1 cellular context compared by ENCODE assay signal in the genomic region with DNA sequence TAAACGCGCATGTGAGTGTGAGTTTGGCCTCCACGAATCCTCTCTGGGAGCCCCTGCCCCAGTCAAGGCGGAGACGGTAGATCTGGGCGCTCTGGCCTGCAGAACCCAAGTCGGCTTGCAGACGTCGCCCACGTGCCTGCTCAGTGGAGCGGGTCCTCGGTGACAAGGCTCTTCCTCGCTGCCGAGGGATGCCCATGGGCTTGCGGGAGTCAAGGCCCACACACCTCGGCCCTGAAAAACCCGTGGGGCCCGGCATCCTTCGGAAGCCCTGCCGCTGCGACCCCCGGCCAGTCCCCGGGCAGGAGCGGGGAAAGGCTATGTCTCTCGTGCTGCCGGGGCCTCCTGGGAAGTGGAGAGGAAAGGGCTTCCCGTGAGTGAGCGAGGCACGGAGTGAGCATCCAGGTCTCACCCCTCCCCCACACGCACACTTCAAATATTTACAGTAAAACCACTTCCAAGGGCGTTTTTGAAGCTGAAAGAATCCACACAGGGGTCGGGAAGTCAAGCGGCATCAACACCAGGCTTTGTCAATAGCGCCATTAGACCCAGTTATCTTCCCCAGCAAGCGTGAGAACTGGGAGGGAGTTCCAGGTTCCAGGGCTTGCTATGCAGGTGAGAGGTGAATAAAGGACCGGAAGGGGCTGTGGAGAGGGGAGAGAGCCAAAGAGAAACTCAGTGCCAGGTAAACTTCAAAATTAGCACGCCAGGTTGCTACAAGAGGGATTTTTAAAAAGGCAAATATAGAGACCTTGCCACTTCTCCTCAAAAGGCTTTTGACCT.
TF ChIP-seq lines count a peak whose summit lies in the region.

No MANE protein-coding gene starts in this region.

TF ChIP-seq in HepG2, 621 proteins besides CTCF, POLR2A, EP300 and RAD21 (continued from another document and continues in another):
- TF ChIP-seq NCOA5 (CRISPR knock-in tag; IDR thresholded peaks at IDR 0.05): no peak
- TF ChIP-seq, protein P1, sequence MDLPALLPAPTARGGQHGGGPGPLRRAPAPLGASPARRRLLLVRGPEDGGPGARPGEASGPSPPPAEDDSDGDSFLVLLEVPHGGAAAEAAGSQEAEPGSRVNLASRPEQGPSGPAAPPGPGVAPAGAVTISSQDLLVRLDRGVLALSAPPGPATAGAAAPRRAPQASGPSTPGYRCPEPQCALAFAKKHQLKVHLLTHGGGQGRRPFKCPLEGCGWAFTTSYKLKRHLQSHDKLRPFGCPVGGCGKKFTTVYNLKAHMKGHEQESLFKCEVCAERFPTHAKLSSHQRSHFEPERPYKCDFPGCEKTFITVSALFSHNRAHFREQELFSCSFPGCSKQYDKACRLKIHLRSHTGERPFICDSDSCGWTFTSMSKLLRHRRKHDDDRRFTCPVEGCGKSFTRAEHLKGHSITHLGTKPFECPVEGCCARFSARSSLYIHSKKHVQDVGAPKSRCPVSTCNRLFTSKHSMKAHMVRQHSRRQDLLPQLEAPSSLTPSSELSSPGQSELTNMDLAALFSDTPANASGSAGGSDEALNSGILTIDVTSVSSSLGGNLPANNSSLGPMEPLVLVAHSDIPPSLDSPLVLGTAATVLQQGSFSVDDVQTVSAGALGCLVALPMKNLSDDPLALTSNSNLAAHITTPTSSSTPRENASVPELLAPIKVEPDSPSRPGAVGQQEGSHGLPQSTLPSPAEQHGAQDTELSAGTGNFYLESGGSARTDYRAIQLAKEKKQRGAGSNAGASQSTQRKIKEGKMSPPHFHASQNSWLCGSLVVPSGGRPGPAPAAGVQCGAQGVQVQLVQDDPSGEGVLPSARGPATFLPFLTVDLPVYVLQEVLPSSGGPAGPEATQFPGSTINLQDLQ (CRISPR knock-in tag; IDR thresholded peaks at IDR 0.05): no peak; the same call in 1 of the 2 replicates
- peak; percentile 29; the same call in 1 of the 2 replicates for TF ChIP-seq ZNF564 (CRISPR knock-in tag; IDR thresholded peaks at IDR 0.05)
- TF ChIP-seq FIP1L1 (IDR thresholded peaks at IDR 0.05; ENCODE audit: borderline replicate concordance, insufficient read depth, low read depth, low read length): no peak
- TF ChIP-seq FOXA3 (CRISPR knock-in tag; IDR thresholded peaks at IDR 0.05): peak; percentile 92
- TF ChIP-seq SYNCRIP (IDR thresholded peaks at IDR 0.05; ENCODE audit: insufficient read depth, low read depth, low read length): no peak
- TF ChIP-seq ZNF547 (CRISPR knock-in tag; IDR thresholded peaks at IDR 0.05): no peak
- peak; percentile 73; the same call in 1 of the 2 replicates for TF ChIP-seq ISL2 (CRISPR knock-in tag; IDR thresholded peaks at IDR 0.05)
- TF ChIP-seq ZNF839 (CRISPR knock-in tag; IDR thresholded peaks at IDR 0.05; ENCODE audit: borderline replicate concordance): no peak
- TF ChIP-seq, protein P2, sequence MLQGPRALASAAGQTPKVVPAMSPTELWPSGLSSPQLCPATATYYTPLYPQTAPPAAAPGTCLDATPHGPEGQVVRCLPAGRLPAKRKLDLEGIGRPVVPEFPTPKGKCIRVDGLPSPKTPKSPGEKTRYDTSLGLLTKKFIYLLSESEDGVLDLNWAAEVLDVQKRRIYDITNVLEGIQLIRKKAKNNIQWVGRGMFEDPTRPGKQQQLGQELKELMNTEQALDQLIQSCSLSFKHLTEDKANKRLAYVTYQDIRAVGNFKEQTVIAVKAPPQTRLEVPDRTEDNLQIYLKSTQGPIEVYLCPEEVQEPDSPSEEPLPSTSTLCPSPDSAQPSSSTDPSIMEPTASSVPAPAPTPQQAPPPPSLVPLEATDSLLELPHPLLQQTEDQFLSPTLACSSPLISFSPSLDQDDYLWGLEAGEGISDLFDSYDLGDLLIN (CRISPR knock-in tag; IDR thresholded peaks at IDR 0.05; ENCODE audit: borderline replicate concordance): no peak
- TF ChIP-seq, protein P3, sequence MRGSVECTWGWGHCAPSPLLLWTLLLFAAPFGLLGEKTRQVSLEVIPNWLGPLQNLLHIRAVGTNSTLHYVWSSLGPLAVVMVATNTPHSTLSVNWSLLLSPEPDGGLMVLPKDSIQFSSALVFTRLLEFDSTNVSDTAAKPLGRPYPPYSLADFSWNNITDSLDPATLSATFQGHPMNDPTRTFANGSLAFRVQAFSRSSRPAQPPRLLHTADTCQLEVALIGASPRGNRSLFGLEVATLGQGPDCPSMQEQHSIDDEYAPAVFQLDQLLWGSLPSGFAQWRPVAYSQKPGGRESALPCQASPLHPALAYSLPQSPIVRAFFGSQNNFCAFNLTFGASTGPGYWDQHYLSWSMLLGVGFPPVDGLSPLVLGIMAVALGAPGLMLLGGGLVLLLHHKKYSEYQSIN (CRISPR knock-in tag; IDR thresholded peaks at IDR 0.05; ENCODE audit: borderline replicate concordance): no peak
- no peak for TF ChIP-seq ZC3H4 (CRISPR knock-in tag; IDR thresholded peaks at IDR 0.05; ENCODE audit: borderline replicate concordance)
- peak; percentile 67; the same call in 1 of the 2 replicates for TF ChIP-seq ZNF878 (CRISPR knock-in tag; IDR thresholded peaks at IDR 0.05)
- TF ChIP-seq, protein P4, sequence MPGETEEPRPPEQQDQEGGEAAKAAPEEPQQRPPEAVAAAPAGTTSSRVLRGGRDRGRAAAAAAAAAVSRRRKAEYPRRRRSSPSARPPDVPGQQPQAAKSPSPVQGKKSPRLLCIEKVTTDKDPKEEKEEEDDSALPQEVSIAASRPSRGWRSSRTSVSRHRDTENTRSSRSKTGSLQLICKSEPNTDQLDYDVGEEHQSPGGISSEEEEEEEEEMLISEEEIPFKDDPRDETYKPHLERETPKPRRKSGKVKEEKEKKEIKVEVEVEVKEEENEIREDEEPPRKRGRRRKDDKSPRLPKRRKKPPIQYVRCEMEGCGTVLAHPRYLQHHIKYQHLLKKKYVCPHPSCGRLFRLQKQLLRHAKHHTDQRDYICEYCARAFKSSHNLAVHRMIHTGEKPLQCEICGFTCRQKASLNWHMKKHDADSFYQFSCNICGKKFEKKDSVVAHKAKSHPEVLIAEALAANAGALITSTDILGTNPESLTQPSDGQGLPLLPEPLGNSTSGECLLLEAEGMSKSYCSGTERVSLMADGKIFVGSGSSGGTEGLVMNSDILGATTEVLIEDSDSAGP (CRISPR knock-in tag; IDR thresholded peaks at IDR 0.05; ENCODE audit: borderline replicate concordance): peak; percentile 64; the same call in 1 of the 2 replicates
- TF ChIP-seq NCOA2 (CRISPR knock-in tag; IDR thresholded peaks at IDR 0.05): peak; percentile 77
- TF ChIP-seq PHF20 (CRISPR knock-in tag; IDR thresholded peaks at IDR 0.05): no peak
- TF ChIP-seq, protein P5, sequence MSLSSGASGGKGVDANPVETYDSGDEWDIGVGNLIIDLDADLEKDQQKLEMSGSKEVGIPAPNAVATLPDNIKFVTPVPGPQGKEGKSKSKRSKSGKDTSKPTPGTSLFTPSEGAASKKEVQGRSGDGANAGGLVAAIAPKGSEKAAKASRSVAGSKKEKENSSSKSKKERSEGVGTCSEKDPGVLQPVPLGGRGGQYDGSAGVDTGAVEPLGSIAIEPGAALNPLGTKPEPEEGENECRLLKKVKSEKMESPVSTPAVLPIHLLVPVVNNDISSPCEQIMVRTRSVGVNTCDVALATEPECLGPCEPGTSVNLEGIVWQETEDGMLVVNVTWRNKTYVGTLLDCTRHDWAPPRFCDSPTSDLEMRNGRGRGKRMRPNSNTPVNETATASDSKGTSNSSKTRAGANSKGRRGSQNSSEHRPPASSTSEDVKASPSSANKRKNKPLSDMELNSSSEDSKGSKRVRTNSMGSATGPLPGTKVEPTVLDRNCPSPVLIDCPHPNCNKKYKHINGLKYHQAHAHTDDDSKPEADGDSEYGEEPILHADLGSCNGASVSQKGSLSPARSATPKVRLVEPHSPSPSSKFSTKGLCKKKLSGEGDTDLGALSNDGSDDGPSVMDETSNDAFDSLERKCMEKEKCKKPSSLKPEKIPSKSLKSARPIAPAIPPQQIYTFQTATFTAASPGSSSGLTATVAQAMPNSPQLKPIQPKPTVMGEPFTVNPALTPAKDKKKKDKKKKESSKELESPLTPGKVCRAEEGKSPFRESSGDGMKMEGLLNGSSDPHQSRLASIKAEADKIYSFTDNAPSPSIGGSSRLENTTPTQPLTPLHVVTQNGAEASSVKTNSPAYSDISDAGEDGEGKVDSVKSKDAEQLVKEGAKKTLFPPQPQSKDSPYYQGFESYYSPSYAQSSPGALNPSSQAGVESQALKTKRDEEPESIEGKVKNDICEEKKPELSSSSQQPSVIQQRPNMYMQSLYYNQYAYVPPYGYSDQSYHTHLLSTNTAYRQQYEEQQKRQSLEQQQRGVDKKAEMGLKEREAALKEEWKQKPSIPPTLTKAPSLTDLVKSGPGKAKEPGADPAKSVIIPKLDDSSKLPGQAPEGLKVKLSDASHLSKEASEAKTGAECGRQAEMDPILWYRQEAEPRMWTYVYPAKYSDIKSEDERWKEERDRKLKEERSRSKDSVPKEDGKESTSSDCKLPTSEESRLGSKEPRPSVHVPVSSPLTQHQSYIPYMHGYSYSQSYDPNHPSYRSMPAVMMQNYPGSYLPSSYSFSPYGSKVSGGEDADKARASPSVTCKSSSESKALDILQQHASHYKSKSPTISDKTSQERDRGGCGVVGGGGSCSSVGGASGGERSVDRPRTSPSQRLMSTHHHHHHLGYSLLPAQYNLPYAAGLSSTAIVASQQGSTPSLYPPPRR (CRISPR knock-in tag; IDR thresholded peaks at IDR 0.05; ENCODE audit: borderline replicate concordance): peak; percentile 96
- TF ChIP-seq, protein P6, sequence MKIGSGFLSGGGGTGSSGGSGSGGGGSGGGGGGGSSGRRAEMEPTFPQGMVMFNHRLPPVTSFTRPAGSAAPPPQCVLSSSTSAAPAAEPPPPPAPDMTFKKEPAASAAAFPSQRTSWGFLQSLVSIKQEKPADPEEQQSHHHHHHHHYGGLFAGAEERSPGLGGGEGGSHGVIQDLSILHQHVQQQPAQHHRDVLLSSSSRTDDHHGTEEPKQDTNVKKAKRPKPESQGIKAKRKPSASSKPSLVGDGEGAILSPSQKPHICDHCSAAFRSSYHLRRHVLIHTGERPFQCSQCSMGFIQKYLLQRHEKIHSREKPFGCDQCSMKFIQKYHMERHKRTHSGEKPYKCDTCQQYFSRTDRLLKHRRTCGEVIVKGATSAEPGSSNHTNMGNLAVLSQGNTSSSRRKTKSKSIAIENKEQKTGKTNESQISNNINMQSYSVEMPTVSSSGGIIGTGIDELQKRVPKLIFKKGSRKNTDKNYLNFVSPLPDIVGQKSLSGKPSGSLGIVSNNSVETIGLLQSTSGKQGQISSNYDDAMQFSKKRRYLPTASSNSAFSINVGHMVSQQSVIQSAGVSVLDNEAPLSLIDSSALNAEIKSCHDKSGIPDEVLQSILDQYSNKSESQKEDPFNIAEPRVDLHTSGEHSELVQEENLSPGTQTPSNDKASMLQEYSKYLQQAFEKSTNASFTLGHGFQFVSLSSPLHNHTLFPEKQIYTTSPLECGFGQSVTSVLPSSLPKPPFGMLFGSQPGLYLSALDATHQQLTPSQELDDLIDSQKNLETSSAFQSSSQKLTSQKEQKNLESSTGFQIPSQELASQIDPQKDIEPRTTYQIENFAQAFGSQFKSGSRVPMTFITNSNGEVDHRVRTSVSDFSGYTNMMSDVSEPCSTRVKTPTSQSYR (CRISPR knock-in tag; IDR thresholded peaks at IDR 0.05; ENCODE audit: borderline replicate concordance): peak; percentile 99
- no peak for TF ChIP-seq KMT2B (CRISPR knock-in tag; IDR thresholded peaks at IDR 0.05)
- 0 out of 2 replicates have a peak, but pooled peaks have one; percentile 53 for TF ChIP-seq ZNF761 (CRISPR knock-in tag; conservative IDR thresholded peaks at IDR 0.05)
- TF ChIP-seq PHF21A (CRISPR knock-in tag; IDR thresholded peaks at IDR 0.05): peak; percentile 67
- TF ChIP-seq SMYD3 (CRISPR knock-in tag; IDR thresholded peaks at IDR 0.05): no peak
- no peak for TF ChIP-seq SRSF1 (optimal IDR thresholded peaks at IDR 0.05; ENCODE audit: low read depth, low read length)
- TF ChIP-seq RBM39 (IDR thresholded peaks at IDR 0.05; ENCODE audit: low read depth, low read length, poor library complexity, severe bottlenecking): no peak
- TF ChIP-seq, protein P7, sequence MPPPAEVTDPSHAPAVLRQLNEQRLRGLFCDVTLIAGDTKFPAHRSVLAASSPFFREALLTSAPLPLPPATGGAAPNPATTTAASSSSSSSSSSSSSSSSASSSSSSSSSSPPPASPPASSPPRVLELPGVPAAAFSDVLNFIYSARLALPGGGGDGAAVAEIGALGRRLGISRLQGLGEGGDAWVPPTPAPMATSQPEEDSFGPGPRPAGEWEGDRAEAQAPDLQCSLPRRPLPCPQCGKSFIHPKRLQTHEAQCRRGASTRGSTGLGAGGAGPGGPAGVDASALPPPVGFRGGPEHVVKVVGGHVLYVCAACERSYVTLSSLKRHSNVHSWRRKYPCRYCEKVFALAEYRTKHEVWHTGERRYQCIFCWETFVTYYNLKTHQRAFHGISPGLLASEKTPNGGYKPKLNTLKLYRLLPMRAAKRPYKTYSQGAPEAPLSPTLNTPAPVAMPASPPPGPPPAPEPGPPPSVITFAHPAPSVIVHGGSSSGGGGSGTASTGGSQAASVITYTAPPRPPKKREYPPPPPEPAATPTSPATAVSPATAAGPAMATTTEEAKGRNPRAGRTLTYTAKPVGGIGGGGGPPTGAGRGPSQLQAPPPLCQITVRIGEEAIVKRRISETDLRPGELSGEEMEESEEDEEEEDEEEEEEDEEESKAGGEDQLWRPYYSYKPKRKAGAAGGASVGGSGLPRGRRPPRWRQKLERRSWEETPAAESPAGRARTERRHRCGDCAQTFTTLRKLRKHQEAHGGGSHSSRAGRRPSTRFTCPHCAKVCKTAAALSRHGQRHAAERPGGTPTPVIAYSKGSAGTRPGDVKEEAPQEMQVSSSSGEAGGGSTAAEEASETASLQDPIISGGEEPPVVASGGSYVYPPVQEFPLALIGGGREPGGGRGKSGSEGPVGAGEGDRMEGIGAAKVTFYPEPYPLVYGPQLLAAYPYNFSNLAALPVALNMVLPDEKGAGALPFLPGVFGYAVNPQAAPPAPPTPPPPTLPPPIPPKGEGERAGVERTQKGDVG (CRISPR knock-in tag; IDR thresholded peaks at IDR 0.05; ENCODE audit: borderline replicate concordance): no peak
- no peak for TF ChIP-seq JUN (CRISPR knock-in tag; IDR thresholded peaks at IDR 0.05)
- no peak for TF ChIP-seq ZFP37 (CRISPR knock-in tag; IDR thresholded peaks at IDR 0.05; ENCODE audit: borderline replicate concordance)
- no peak for TF ChIP-seq IRX3 (CRISPR knock-in tag; IDR thresholded peaks at IDR 0.05; ENCODE audit: borderline replicate concordance, low read depth)
- TF ChIP-seq NFKB2 (CRISPR knock-in tag; IDR thresholded peaks at IDR 0.05; ENCODE audit: borderline replicate concordance): no peak
- TF ChIP-seq SALL1 (CRISPR knock-in tag; IDR thresholded peaks at IDR 0.05): peak; percentile 66
- no peak for TF ChIP-seq PHB2 (IDR thresholded peaks at IDR 0.05; ENCODE audit: partially characterized antibody)
- no peak for TF ChIP-seq KDM5A (IDR thresholded peaks at IDR 0.05; ENCODE audit: borderline replicate concordance, low read length)
- TF ChIP-seq, protein P8, sequence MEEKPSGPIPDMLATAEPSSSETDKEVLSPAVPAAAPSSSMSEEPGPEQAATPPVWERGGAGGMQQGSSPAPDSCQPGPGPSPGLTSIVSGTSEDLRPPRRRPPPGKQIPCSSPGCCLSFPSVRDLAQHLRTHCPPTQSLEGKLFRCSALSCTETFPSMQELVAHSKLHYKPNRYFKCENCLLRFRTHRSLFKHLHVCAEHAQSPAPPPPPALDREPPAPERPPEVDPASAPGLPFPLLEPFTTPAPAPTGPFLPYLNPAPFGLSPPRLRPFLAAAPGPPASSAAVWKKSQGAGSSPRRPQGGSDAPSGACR (CRISPR knock-in tag; IDR thresholded peaks at IDR 0.05): no peak
- TF ChIP-seq ZNF713 (CRISPR knock-in tag; IDR thresholded peaks at IDR 0.05): no peak
- no peak for TF ChIP-seq SRSF4 (IDR thresholded peaks at IDR 0.05; ENCODE audit: low read depth, low read length, poor library complexity, severe bottlenecking)
- TF ChIP-seq ADNP (CRISPR knock-in tag; IDR thresholded peaks at IDR 0.05): no peak
- no peak; the same call in 1 of the 2 replicates for TF ChIP-seq KLF13 (CRISPR knock-in tag; IDR thresholded peaks at IDR 0.05)
